8 cellular contexts compared by ENCODE assay signal in genomic region chr16:11597268-11597690, GRCh38. TPM values are rescaled to one million over a fixed set of nuclear protein-coding genes. Genes with fewer than 3 reads are reported as not detected.
DNase-seq lines count a peak whose midpoint lies in the region; ATAC-seq, FAIRE-seq and TF ChIP-seq lines count a peak whose summit lies in the region.

No MANE protein-coding gene starts in this region.

- TF ChIP-seq POLR2A in gastroesophageal sphincter (IDR thresholded peaks at IDR 0.05), result no peak

- TF ChIP-seq CTCF in gastroesophageal sphincter (IDR thresholded peaks at IDR 0.05), result no peak

- H3K27ac ChIP-seq in gastroesophageal sphincter, result peak overlapping the region in 3 of 4 donors; percentile 20 to 43 (median 40)
- H3K27ac ChIP-seq in small intestine (ENCODE audit: low read depth in 1 of 2, low read length in 1 of 2), result peak overlapping the region; percentile 36 to 56

- ATAC-seq in gastroesophageal sphincter (peak; percentile 29), HG03442 (IDR thresholded peaks at IDR 0.05; ENCODE audit: unreplicated experiment) (no peak), GM19397 (IDR thresholded peaks at IDR 0.05; ENCODE audit: unreplicated experiment) (no peak), HG02798 (IDR thresholded peaks at IDR 0.05; ENCODE audit: poor library complexity, unreplicated experiment) (no peak)

- H3K4me1 ChIP-seq in gastroesophageal sphincter, result peaks cover 0 to 17% (median 4%) of the 10 kb centered on the region in 3 donors
- H3K4me1 ChIP-seq in small intestine (ENCODE audit: control insufficient read depth in 2 of 2, insufficient read depth in 1 of 2, low read depth in 1 of 2, low read length in 1 of 2), result no peaks in the 10 kb centered on the region

- H3K4me3 ChIP-seq in gastroesophageal sphincter (no peak overlapping the region), small intestine (ENCODE audit: low read depth in 1 of 2, low read length in 2 of 2) (no peak overlapping the region)

- peak; percentile 85 for FAIRE-seq in RCC 7860 (lab: Jason Lieb, UNC)
- no peak for FAIRE-seq in small intestine (lab: Jason Lieb, UNC)

- 30 to 70% methylated on average over 3 of the region's 5 CpGs for WGBS in gastroesophageal sphincter (ENCODE audit: low coverage in 1 of 2), 2 donors
- 32 to 49% (median 46%) methylated on average over 5 of the region's 5 CpGs for WGBS in small intestine, 3 donors

- H3K9me3 ChIP-seq in gastroesophageal sphincter (no peaks in the 10 kb centered on the region), small intestine (ENCODE audit: control insufficient read depth, low read depth) (no peaks in the 10 kb centered on the region)

- DNase-seq in EL (peak; percentile 51), RCC 7860 (ENCODE audit: low spot score) (peak; percentile 91), small intestine (peak; percentile 57), NCI-H82 treated with DMSO at 0.1 percent for 48 hours (lab: John Stamatoyannopoulos, UW; ENCODE audit: unreplicated experiment) (no peak)

- TF ChIP-seq EP300 in gastroesophageal sphincter (IDR thresholded peaks at IDR 0.05), result no peak

- H3K27me3 ChIP-seq in gastroesophageal sphincter (no peaks in the 10 kb centered on the region), small intestine (ENCODE audit: control insufficient read depth in 2 of 2, insufficient read depth in 2 of 2, low read length in 2 of 2) (no peaks in the 10 kb centered on the region)

- H3K36me3 ChIP-seq in gastroesophageal sphincter, result no peaks in the 10 kb centered on the region
- H3K36me3 ChIP-seq in small intestine (ENCODE audit: control insufficient read depth in 2 of 2, insufficient read depth in 2 of 2, low read length in 2 of 2), result no peaks in the 10 kb centered on the region

RNA-seq across cellular contexts. Expression of gene LITAF, which starts 10.6 kb away (rescaled TPM):
- total RNA-seq in gastroesophageal sphincter, result 10 to 100 TPM; 31.6 to 95.0 (median 44.5) TPM
- 100 to 1,000 TPM in 1 of 3 donors, 10 to 100 TPM in 2; 44.7 to 112 (median 47.8) TPM for polyA plus RNA-seq in small intestine
